Comparison of ENCODE assay signal across 8 cellular contexts in the genomic region with DNA sequence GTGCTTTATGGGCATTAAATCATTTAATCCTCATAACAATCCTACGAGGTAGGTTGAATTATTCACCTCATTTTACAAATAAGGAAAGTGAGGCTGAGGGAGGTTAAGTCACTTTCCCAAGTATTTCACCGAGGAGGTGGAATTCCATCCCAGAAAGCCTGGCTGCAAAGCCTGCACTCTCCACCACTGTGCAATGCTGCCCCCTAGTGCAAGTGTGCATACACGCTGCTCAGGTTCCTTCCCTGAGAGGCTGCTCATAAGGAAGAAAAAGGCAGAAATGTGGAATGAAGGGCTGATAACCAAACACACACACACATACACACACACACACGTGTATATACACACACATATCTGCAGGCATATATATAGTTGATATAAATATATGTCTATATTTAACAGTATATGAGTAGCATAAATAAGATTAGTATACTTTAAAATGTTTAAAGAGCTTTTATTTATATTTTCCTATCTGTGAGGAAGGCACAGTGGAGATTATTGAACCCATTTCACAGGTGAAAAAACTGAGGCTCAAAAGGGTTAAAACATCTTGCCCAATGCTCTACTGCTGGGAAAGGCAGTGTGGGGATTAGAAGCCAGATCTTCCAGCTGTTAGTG.
A peak's percentile ranks its signal among the peaks of the same experiment; 100 is the strongest.
DNase-seq lines count a peak whose midpoint lies in the region; ATAC-seq, FAIRE-seq and TF ChIP-seq lines count a peak whose summit lies in the region.

No MANE protein-coding gene starts in this region.

- DNase-seq in GM12892 (ENCODE audit: insufficient read length): no peak
- peak; percentile 14 for DNase-seq in NCI-H2196 treated with DMSO at 0.1 percent for 48 hours (lab: John Stamatoyannopoulos, UW; ENCODE audit: unreplicated experiment)
- peak in 47 of 56 donors; percentile 0 to 75 (median 33) for DNase-seq in amygdala (lab: John Stamatoyannopoulos, UW)
- peak in 44 of 51 donors; percentile 3 to 79 (median 39) for DNase-seq in hypothalamus (lab: John Stamatoyannopoulos, UW)
- peak; percentile 6 to 19 for DNase-seq in stimulated activated CD4-positive, alpha-beta T cell treated with anti-CD3 and anti-CD28 coated beads, Interleukin-4, amount 100 ng/mL, for 48 hours (ENCODE audit: low read depth in 2 of 2)

- no peak for TF ChIP-seq POLR2A in GM12892 (IDR thresholded peaks at IDR 0.05; ENCODE audit: low read depth, low read length)

- ATAC-seq in HG03060 (IDR thresholded peaks at IDR 0.05; ENCODE audit: low read depth, unreplicated experiment): peak; percentile 47
- no peak for ATAC-seq in activated CD4-positive, CD25-positive, alpha-beta regulatory T cell treated with anti-CD3 and anti-CD28 coated beads, Interleukin-2, amount 50 U/mL, for 24 hours

- FAIRE-seq in GM12892 (lab: Jason Lieb, UNC): peak; percentile 42

- peak; percentile 90 for TF ChIP-seq CTCF in C4-2B (conservative IDR thresholded peaks at IDR 0.05)

- no peak overlapping the region for H3K27ac ChIP-seq in C4-2B
